8 cellular contexts compared by ENCODE assay signal in the genomic region with DNA sequence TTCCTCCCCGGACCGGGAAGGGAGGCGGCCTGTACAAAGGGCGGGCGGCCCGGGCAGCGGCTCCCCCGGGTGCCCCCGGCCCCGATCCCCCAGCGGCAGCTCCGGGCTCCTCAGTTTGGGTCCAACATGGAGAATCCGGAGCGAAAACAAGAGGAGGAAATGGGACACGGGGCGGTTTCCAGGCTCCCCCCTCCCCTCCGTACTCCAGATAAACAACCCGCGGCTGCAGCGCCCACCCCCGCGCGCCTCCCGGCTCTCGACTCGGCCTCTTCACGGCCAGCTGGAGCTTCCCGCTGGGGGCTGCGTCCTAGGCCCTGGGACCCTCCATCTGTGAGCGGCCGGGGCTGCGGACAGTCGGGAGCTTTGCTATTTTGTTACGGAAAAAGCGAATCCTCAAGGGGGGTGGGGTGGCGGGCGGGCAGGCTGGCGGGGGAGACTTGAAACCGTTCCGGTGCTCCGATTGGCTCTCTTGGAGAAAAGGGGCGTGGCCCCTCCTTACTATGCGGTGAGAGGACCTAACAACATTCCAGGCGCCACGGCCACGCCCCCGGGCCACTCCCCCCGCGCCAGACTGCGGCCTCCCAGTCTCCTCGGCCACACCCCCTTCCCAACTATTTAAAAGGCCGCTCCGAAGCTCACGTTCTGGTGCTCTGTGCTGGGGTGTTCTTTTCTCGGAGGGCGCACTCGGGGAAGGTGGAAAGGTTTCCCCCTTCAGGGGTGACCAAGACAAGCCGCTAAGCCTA. TPM values are rescaled to one million over a fixed set of nuclear protein-coding genes. Genes with fewer than 3 reads are reported as not detected.
DNase-seq lines count a peak whose midpoint lies in the region; ATAC-seq and TF ChIP-seq lines count a peak whose summit lies in the region.

A gene with protein sequence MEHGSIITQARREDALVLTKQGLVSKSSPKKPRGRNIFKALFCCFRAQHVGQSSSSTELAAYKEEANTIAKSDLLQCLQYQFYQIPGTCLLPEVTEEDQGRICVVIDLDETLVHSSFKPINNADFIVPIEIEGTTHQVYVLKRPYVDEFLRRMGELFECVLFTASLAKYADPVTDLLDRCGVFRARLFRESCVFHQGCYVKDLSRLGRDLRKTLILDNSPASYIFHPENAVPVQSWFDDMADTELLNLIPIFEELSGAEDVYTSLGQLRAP (minus strand): TSS at position 153 of the 743 bp plus-strand sequence. CDS start 294 bp downstream, outside the sequence.

- H3K9me3 ChIP-seq in gastroesophageal sphincter (no peaks in the 10 kb centered on the region), neutrophil (no peaks in the 10 kb centered on the region)

- no peak for TF ChIP-seq EP300 in gastroesophageal sphincter (IDR thresholded peaks at IDR 0.05)

- peak; percentile 13 to 57 for TF ChIP-seq POLR2A in gastroesophageal sphincter (IDR thresholded peaks at IDR 0.05)

- H3K4me1 ChIP-seq in gastroesophageal sphincter: peaks cover 0 to 56% (median 23%) of the 10 kb centered on the region in 3 donors
- H3K4me1 ChIP-seq in neutrophil (ENCODE audit: control insufficient read depth in 1 of 2, insufficient read depth in 1 of 2, low read depth in 1 of 2, low read length in 1 of 2): peaks cover 35 to 36% of the 10 kb centered on the region in 2 experiments

- 0% methylated on average over 3 to 5 of the region's 58 CpGs for WGBS in gastroesophageal sphincter (ENCODE audit: low coverage in 1 of 2), 2 donors

- H3K27me3 ChIP-seq in gastroesophageal sphincter: no peaks in the 10 kb centered on the region
- H3K27me3 ChIP-seq in neutrophil: peaks cover 36% of the 10 kb centered on the region

- peak; percentile 80 for ATAC-seq in SK-N-SH treated with all-trans-retinoic acid at 6 μM for 48 hours
- ATAC-seq in gastroesophageal sphincter: peak; percentile 91

- no peak for TF ChIP-seq CTCF in HFF-Myc (IDR thresholded peaks at IDR 0.05; ENCODE audit: low read depth, low read length, missing control alignments)
- no peak for TF ChIP-seq CTCF in gastroesophageal sphincter (IDR thresholded peaks at IDR 0.05)
- no peak for TF ChIP-seq CTCF in neutrophil (IDR thresholded peaks at IDR 0.05)
- no peak for TF ChIP-seq CTCF in subcutaneous adipose tissue (IDR thresholded peaks at IDR 0.05; ENCODE audit: low read depth)

- H3K4me3 ChIP-seq in HFF-Myc (replicated peaks; ENCODE audit: low read depth, low read length) (peak within 1 kb of the TSS; percentile 94), gastroesophageal sphincter (peak within 1 kb of the TSS; percentile 95 to 98), neutrophil (ENCODE audit: low read depth in 1 of 2, low read length in 1 of 2) (peak within 1 kb of the TSS; percentile 89 to 94)

- H3K27ac ChIP-seq in gastroesophageal sphincter: peak within 1 kb of the TSS; percentile 97 to 100 (median 98)
- H3K27ac ChIP-seq in neutrophil: peak within 1 kb of the TSS; percentile 94

- DNase-seq in EL: peak; percentile 98
- peak; percentile 93 for DNase-seq in HFF-Myc (ENCODE audit: extremely low read depth, low read depth)
- peak; percentile 90 for DNase-seq in NCI-H1092 treated with DMSO at 0.1 percent for 48 hours (lab: John Stamatoyannopoulos, UW)
- peak; percentile 85 for DNase-seq in activated naive CD4-positive, alpha-beta T cell treated with anti-CD3 and anti-CD28 coated beads, Interleukin-2, amount 50 U/mL, for 16 hours

- no peaks in the 10 kb centered on the region for H3K36me3 ChIP-seq in gastroesophageal sphincter
- peaks cover 3% of the 10 kb centered on the region for H3K36me3 ChIP-seq in neutrophil

TF ChIP-seq in SK-N-SH treated with all-trans-retinoic acid at 6 μM for 48 hours, 23 proteins besides CTCF, POLR2A, EP300 and RAD21:
- TF ChIP-seq BACH2 (CRISPR knock-in tag; IDR thresholded peaks at IDR 0.05; ENCODE audit: borderline replicate concordance): no peak
- TF ChIP-seq ZNF70 (CRISPR knock-in tag; IDR thresholded peaks at IDR 0.05): peak; percentile 68
- no peak for TF ChIP-seq PPARA (CRISPR knock-in tag; IDR thresholded peaks at IDR 0.05; ENCODE audit: borderline replicate concordance)
- no peak for TF ChIP-seq ZNF8 (CRISPR knock-in tag; IDR thresholded peaks at IDR 0.05)
- TF ChIP-seq, protein P1, sequence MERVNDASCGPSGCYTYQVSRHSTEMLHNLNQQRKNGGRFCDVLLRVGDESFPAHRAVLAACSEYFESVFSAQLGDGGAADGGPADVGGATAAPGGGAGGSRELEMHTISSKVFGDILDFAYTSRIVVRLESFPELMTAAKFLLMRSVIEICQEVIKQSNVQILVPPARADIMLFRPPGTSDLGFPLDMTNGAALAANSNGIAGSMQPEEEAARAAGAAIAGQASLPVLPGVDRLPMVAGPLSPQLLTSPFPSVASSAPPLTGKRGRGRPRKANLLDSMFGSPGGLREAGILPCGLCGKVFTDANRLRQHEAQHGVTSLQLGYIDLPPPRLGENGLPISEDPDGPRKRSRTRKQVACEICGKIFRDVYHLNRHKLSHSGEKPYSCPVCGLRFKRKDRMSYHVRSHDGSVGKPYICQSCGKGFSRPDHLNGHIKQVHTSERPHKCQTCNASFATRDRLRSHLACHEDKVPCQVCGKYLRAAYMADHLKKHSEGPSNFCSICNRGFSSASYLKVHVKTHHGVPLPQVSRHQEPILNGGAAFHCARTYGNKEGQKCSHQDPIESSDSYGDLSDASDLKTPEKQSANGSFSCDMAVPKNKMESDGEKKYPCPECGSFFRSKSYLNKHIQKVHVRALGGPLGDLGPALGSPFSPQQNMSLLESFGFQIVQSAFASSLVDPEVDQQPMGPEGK (CRISPR knock-in tag; IDR thresholded peaks at IDR 0.05; ENCODE audit: borderline replicate concordance): peak; percentile 65

RNA-seq across cellular contexts. Expression of the gene that starts here (rescaled TPM):
- total RNA-seq in gastroesophageal sphincter (100 to 1,000 TPM; 151 to 190 (median 170) TPM), subcutaneous adipose tissue (100 to 1,000 TPM; 126 to 167 (median 139) TPM)

Comparison
In these comparisons a context has a peak if more than half of its experiments do, and no peak if none do; other contexts are left out.
1. Peak in every context shown above with its lines: DNase-seq, ATAC-seq, H3K4me3 ChIP-seq and H3K27ac ChIP-seq.